Comparison of ENCODE assay signal across 19 cellular contexts in the genomic region with DNA sequence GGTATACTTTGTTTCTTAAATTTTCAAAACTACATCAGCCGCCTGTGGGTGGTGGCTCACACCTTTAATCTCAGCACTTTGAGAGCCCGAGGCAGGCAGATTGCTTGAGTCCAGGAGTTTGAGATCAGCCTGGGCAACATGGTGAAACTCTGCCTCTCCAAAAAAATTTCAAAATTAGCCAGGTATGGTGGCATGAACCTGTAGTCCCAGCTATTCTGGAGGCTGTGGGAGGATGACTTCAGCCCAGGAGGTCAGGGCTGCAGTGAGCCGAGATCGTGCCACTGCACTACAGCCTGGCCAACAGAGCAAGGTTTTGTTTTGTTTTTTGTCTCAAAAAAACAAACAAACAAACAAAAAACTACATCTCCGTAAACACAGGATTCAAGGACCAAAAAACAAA. TPM values are rescaled to one million over a fixed set of nuclear protein-coding genes. Genes with fewer than 3 reads are reported as not detected.
DNase-seq lines count a peak whose midpoint lies in the region; ATAC-seq, FAIRE-seq and TF ChIP-seq lines count a peak whose summit lies in the region.
"Had no signal": no experiment of that assay in that cellular context is flagged by ENCODE, and none has a peak within 500 bp of the region (broad histone marks: within the 10 kb centered on the region; RNA-seq: fewer than 3 reads in every experiment).

No MANE protein-coding gene starts in this region.

- no peak overlapping the region for H2AFZ ChIP-seq in SU-DHL-6 (ENCODE audit: low read depth, low read length, severe bottlenecking)

- peak overlapping the region; percentile 53 for H3K4me3 Mint-ChIP-seq in memory B cell

- H3K36me3 ChIP-seq in DOHH2 (ENCODE audit: control insufficient read depth, low read length) = peaks cover 21% of the 10 kb centered on the region
- H3K36me3 ChIP-seq in SU-DHL-6 (ENCODE audit: low read length) = peaks cover 7% of the 10 kb centered on the region

- no peaks in the 10 kb centered on the region for H3K27me3 ChIP-seq in DOHH2 (ENCODE audit: control insufficient read depth, low read length)
- no peaks in the 10 kb centered on the region for H3K27me3 ChIP-seq in SU-DHL-6 (ENCODE audit: low read length)
- H3K27me3 ChIP-seq: BLaER1, SJSA1 had no signal

- H3K79me2 ChIP-seq in DOHH2 (ENCODE audit: control insufficient read depth, low read length) (peaks cover 83% of the 10 kb centered on the region), SU-DHL-6 (ENCODE audit: insufficient read depth, low read length) (peaks cover 80% of the 10 kb centered on the region)

- H3K4me2 ChIP-seq in DOHH2 (ENCODE audit: low read length) (peak overlapping the region; percentile 81), SU-DHL-6 (ENCODE audit: low read depth, low read length, poor library complexity, severe bottlenecking) (peak overlapping the region; percentile 99)
- H3K4me2 ChIP-seq: KMS-11 had no signal

- peak overlapping the region; percentile 95 for H3K9ac ChIP-seq in SU-DHL-6 (ENCODE audit: low read length)
- H3K9ac ChIP-seq: BLaER1, KMS-11 had no signal

- WGBS in lower leg skin, 2 donors = 78% methylated on average over 5 of the region's 5 CpGs

- no peak for TF ChIP-seq POLR2A in GM12892 (IDR thresholded peaks at IDR 0.05; ENCODE audit: low read depth, low read length)
- no peak for TF ChIP-seq POLR2A in lower leg skin (IDR thresholded peaks at IDR 0.05)

- peak overlapping the region; percentile 75 for H3K27ac Mint-ChIP-seq in memory B cell

- DNase-seq in GM12892 (ENCODE audit: insufficient read length) (no peak), memory B cell (ENCODE audit: low spot score in 2 of 2) (no peak), nucleus accumbens (lab: John Stamatoyannopoulos, UW) (no peak), NCI-H526 (lab: John Stamatoyannopoulos, UW) (no peak), lower leg skin (ENCODE audit: low spot score in 2 of 2) (no peak)
- DNase-seq: NCI-H1105 treated with DMSO at 0.1 percent for 48 hours, NCI-H187 treated with DMSO at 0.1 percent for 48 hours, NCI-H2171, NCI-H446 treated with DMSO at 0.1 percent for 48 hours, NCI-H82 had no signal

- H3K9me3 ChIP-seq in DOHH2 (ENCODE audit: control insufficient read depth, insufficient read depth, low read length) (no peaks in the 10 kb centered on the region), SU-DHL-6 (ENCODE audit: insufficient read depth, low read length) (no peaks in the 10 kb centered on the region)
- H3K9me3 ChIP-seq: BLaER1, SJSA1 had no signal

- peak overlapping the region; percentile 33 for H3K27ac ChIP-seq in DOHH2 (ENCODE audit: low read depth, low read length)
- peak overlapping the region; percentile 99 for H3K27ac ChIP-seq in SU-DHL-6 (ENCODE audit: low read depth, low read length)
- H3K27ac ChIP-seq: BLaER1, KMS-11, RWPE1, SJSA1 had no signal

- H3F3A ChIP-seq in DOHH2 (ENCODE audit: control insufficient read depth, insufficient read depth) (peaks cover 7% of the 10 kb centered on the region), SU-DHL-6 (ENCODE audit: insufficient read depth) (peaks cover 39% of the 10 kb centered on the region)

- H3K4me1 ChIP-seq in DOHH2 (ENCODE audit: control insufficient read depth, low read length) = peaks cover 75% of the 10 kb centered on the region
- H3K4me1 ChIP-seq: SJSA1 had no signal

- intact Hi-C loops in lower leg skin (cut with DNase I; ENCODE audit: low total_unique reads) = no loop called here

- H4K20me1 ChIP-seq in DOHH2 (ENCODE audit: control insufficient read depth, insufficient read depth, low read depth, low read length) (0 out of 2 replicates have a peak, but pooled peaks cover 3% of the 10 kb centered on the region), SU-DHL-6 (ENCODE audit: low read depth, low read length) (no peaks in the 10 kb centered on the region)

- H3K27me3 Mint-ChIP-seq in memory B cell = no peaks in the 10 kb centered on the region

- H3K4me1 Mint-ChIP-seq in memory B cell = peaks cover 18% of the 10 kb centered on the region

- H3K4me3 ChIP-seq in DOHH2 (ENCODE audit: low read length) = peak overlapping the region; percentile 97
- H3K4me3 ChIP-seq in SU-DHL-6 (ENCODE audit: insufficient read depth, low read length, poor library complexity, severe bottlenecking) = peak overlapping the region; percentile 92
- H3K4me3 ChIP-seq in lower leg skin (ENCODE audit: low read depth, poor library complexity, severe bottlenecking) = no peak overlapping the region
- H3K4me3 ChIP-seq: BLaER1, SJSA1 had no signal

- ATAC-seq in memory B cell (ENCODE audit: low read depth) = no peak

- H3K9me2 ChIP-seq in DOHH2 (replicated peaks; ENCODE audit: control insufficient read depth, low read length) (no peaks in the 10 kb centered on the region), SU-DHL-6 (replicated peaks; ENCODE audit: insufficient read depth, low read length) (no peaks in the 10 kb centered on the region)

- FAIRE-seq in GM12892 (lab: Jason Lieb, UNC) = peak; percentile 36
- FAIRE-seq: GM12891, GM19239, H1 had no signal

- no peaks in the 10 kb centered on the region for H3K9me3 Mint-ChIP-seq in memory B cell

- H3K36me3 Mint-ChIP-seq in memory B cell = peaks cover 1% of the 10 kb centered on the region

- no peak for TF ChIP-seq CTCF in DOHH2 (IDR thresholded peaks at IDR 0.05; ENCODE audit: low read depth, low read length, poor library complexity, severe bottlenecking)
- TF ChIP-seq CTCF in SU-DHL-6 (IDR thresholded peaks at IDR 0.05; ENCODE audit: insufficient read depth, low read length, poor library complexity, severe bottlenecking) = no peak
- no peak for TF ChIP-seq CTCF in lower leg skin (IDR thresholded peaks at IDR 0.05)

RNA-seq across cellular contexts. Expression of gene EYA3, which starts 3.3 kb away (rescaled TPM):
- polyA plus RNA-seq in GM12892 (2012; ENCODE audit: missing spikeins) = 20.2 TPM
- 10 to 100 TPM; 14.9 to 20.1 (median 17.1) TPM for total RNA-seq in lower leg skin
